Comparison of ENCODE assay signal across 1 cellular context in the genomic region with DNA sequence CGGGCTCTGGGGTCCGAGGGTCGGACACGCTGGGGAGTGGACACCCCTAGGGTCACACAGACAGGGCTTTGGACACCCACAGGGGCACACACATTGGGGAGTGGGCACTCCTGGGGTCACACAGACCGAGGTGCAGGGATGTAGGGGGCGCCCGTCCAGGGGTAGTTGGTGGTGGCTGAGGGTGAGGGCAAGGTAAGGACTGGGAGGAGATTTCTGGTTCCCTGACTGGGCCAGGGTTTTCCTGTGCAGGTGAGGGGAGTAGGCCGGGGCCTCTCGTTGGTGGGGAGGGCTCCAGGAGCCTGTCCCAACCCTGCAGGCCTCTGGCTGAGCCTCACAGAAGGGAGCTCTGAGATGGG.
TF ChIP-seq lines count a peak whose summit lies in the region.

No MANE protein-coding gene starts in this region.

TF ChIP-seq in SK-N-SH, 30 proteins besides CTCF, POLR2A, EP300 and RAD21 (continued from another document):
- TF ChIP-seq, protein P1, sequence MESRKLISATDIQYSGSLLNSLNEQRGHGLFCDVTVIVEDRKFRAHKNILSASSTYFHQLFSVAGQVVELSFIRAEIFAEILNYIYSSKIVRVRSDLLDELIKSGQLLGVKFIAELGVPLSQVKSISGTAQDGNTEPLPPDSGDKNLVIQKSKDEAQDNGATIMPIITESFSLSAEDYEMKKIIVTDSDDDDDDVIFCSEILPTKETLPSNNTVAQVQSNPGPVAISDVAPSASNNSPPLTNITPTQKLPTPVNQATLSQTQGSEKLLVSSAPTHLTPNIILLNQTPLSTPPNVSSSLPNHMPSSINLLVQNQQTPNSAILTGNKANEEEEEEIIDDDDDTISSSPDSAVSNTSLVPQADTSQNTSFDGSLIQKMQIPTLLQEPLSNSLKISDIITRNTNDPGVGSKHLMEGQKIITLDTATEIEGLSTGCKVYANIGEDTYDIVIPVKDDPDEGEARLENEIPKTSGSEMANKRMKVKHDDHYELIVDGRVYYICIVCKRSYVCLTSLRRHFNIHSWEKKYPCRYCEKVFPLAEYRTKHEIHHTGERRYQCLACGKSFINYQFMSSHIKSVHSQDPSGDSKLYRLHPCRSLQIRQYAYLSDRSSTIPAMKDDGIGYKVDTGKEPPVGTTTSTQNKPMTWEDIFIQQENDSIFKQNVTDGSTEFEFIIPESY (IDR thresholded peaks at IDR 0.05; ENCODE audit: borderline replicate concordance, low read depth): no peak
- no peak for TF ChIP-seq MEF2A (IDR thresholded peaks at IDR 0.05; ENCODE audit: borderline replicate concordance, low read depth)
- TF ChIP-seq TAF1 (IDR thresholded peaks at IDR 0.05; ENCODE audit: borderline replicate concordance, low read depth, low read length): no peak
- no peak for TF ChIP-seq TEAD4 (IDR thresholded peaks at IDR 0.05; ENCODE audit: borderline replicate concordance, insufficient read depth)
TF ChIP-seq in SK-N-SH: peak in this region for 0.
